8 cellular contexts compared by ENCODE assay signal in the genomic region with DNA sequence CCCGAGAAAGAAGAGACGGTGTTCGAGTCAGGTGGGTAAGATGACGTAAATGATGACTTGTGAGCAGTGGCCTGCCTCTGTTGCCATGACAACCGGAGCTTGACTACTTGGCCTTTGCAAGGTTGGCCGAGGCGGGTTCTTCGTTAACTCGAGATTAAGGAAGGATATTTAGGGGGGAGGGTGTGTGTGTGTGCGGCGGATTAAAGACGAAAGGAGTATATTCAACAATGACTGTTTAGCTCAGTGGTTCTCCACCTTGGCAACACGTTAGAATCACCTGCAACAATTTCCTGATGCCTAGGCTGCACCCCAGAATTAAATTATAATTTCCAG. TPM values are rescaled to one million over a fixed set of nuclear protein-coding genes. Genes with fewer than 3 reads are reported as not detected.
DNase-seq lines count a peak whose midpoint lies in the region; ATAC-seq, FAIRE-seq and TF ChIP-seq lines count a peak whose summit lies in the region.

No MANE protein-coding gene starts in this region.

- H3K36me3 ChIP-seq in WERI-Rb-1 (peaks cover 4% of the 10 kb centered on the region), bronchial epithelial cell (ENCODE audit: control insufficient read depth, insufficient read depth, low read length) (peaks cover 2% of the 10 kb centered on the region)

- no peak for FAIRE-seq in bronchial epithelial cell (lab: Jason Lieb, UNC)

- H3K4me3 ChIP-seq in WERI-Rb-1 (ENCODE audit: low read depth, low read length), result peak overlapping the region; percentile 75
- H3K4me3 ChIP-seq in bronchial epithelial cell (ENCODE audit: low read depth, low read length), result peak overlapping the region; percentile 59
- peak overlapping the region; percentile 60 to 86 (median 71) for H3K4me3 ChIP-seq in skin epidermis

- in situ Hi-C loops in Caki2 (cut with HindIII; ENCODE audit: low pct_unique_long_range_greater_than_20kb, low sequenced_read_pairs), result no loop called here

- no peaks in the 10 kb centered on the region for H3K27me3 ChIP-seq in WERI-Rb-1 (ENCODE audit: insufficient read depth, low read depth, severe bottlenecking)
- no peaks in the 10 kb centered on the region for H3K27me3 ChIP-seq in bronchial epithelial cell (ENCODE audit: control insufficient read depth, insufficient read depth, low read length)

- no peak for ATAC-seq in HG03108 (IDR thresholded peaks at IDR 0.05; ENCODE audit: unreplicated experiment)

- H3K27ac ChIP-seq in WERI-Rb-1, result peak overlapping the region; percentile 78
- H3K27ac ChIP-seq in skin epidermis, result peak overlapping the region in 20 of 21 experiments; percentile 65 to 97 (median 91)

- no peaks in the 10 kb centered on the region for H3K9me3 ChIP-seq in WERI-Rb-1 (ENCODE audit: severe bottlenecking)

- TF ChIP-seq CTCF in WERI-Rb-1 (IDR thresholded peaks at IDR 0.05; ENCODE audit: low read depth, low read length) (no peak), bronchial epithelial cell (IDR thresholded peaks at IDR 0.05; ENCODE audit: insufficient read depth, low read length, severe bottlenecking) (no peak)

- peak; percentile 85 for DNase-seq in Caki2 (ENCODE audit: low read depth)
- peak; percentile 31 for DNase-seq in H4 (ENCODE audit: low spot score)
- DNase-seq in NCI-H1436 treated with DMSO at 0.1 percent for 48 hours (lab: John Stamatoyannopoulos, UW), result peak; percentile 69
- DNase-seq in WERI-Rb-1, result peak; percentile 93
- peak; percentile 44 for DNase-seq in bronchial epithelial cell (ENCODE audit: low read depth)
- peak; percentile 83 for DNase-seq in iPS-NIHi11 (ENCODE audit: low spot score)

RNA-seq across cellular contexts. Expression of a gene that starts 0.4 kb away (rescaled TPM):
- total RNA-seq in Caki2 (2014; rRNA removed; shearing (Covaris generic); ENCODE audit: low replicate concordance), result 7.7 and 9.1 TPM in 2 replicates
- total RNA-seq in H4 (2014; rRNA removed; shearing (Covaris generic)), result 3.2 and 6.2 TPM in 2 replicates
- total RNA-seq in bronchial epithelial cell, result 6.3 and 8.8 TPM in 2 replicates

RNA-seq across cellular contexts. Expression of a gene that starts 41.4 kb away (rescaled TPM):
- 1.7 and 5.9 TPM in 2 replicates for total RNA-seq in Caki2 (2014; rRNA removed; shearing (Covaris generic); ENCODE audit: low replicate concordance)
- total RNA-seq in H4 (2014; rRNA removed; shearing (Covaris generic)), result 0.23 and 0.74 TPM in 2 replicates
- total RNA-seq in bronchial epithelial cell, result 11.1 and 30.0 TPM in 2 replicates

Comparison
In these comparisons a context has a peak if more than half of its experiments do, and no peak if none do; other contexts are left out.
1. DNase-seq: peak in every context shown above with its lines; median percentile 93 in WERI-Rb-1; 85 in Caki2; 83 in iPS-NIHi11; 69 in NCI-H1436 treated with DMSO at 0.1 percent for 48 hours; 44 in bronchial epithelial cell; 31 in H4.